24 cellular contexts compared by ENCODE assay signal in genomic region chr9:99835581-99835980, GRCh38. TPM values are rescaled to one million over a fixed set of nuclear protein-coding genes. Genes with fewer than 3 reads are reported as not detected.
"Had no signal": no experiment of that assay in that cellular context is flagged by ENCODE, and none has a peak within 500 bp of the region (broad histone marks: within the 10 kb centered on the region; RNA-seq: fewer than 3 reads in every experiment).

No MANE protein-coding gene starts in this region.

- H3K4me1 ChIP-seq: esophagus muscularis mucosa, foreskin keratinocyte, gastroesophageal sphincter, heart left ventricle, left lung, lower lobe of right lung had no signal

- H3K4me3 Mint-ChIP-seq: immature natural killer cell had no signal

- H3K27ac Mint-ChIP-seq: immature natural killer cell, naive B cell had no signal

- H3K27ac ChIP-seq: coronary artery, dorsolateral prefrontal cortex, esophagus muscularis mucosa, foreskin keratinocyte, gastroesophageal sphincter, heart left ventricle, hepatocyte, left lung, lower lobe of right lung had no signal

- H3K27me3 ChIP-seq: dorsolateral prefrontal cortex, esophagus muscularis mucosa, gastroesophageal sphincter had no signal

- H3K36me3 ChIP-seq: left lung, lower lobe of right lung had no signal

- H3K4me2 ChIP-seq: hepatocyte had no signal

- H3K9me3 Mint-ChIP-seq: immature natural killer cell, naive B cell had no signal

- DNase-seq: dermis blood vessel endothelial cell; dorsolateral prefrontal cortex; effector CD4-positive, alpha-beta T cell; effector memory CD4-positive, alpha-beta T cell; foreskin keratinocyte; heart left ventricle; hypothalamus; immature natural killer cell; islet precursor cell; kidney; kidney glomerular epithelial cell; left colon; left lung; left ventricle myocardium superior; lower lobe of right lung; mesenchymal stem cell; midbrain; mucosa of descending colon; naive B cell had no signal

- H3K4me1 Mint-ChIP-seq: immature natural killer cell had no signal

- H3K79me2 ChIP-seq: hepatocyte had no signal

- H3K4me3 ChIP-seq: coronary artery, dorsolateral prefrontal cortex, esophagus muscularis mucosa, gastroesophageal sphincter, heart left ventricle, hepatocyte, left lung, lower lobe of right lung, mucosa of descending colon had no signal

RNA-seq across cellular contexts. Expression of gene NR4A3, which starts 13.9 kb away (rescaled TPM):
- total RNA-seq: dermis blood vessel endothelial cell, epithelial cell of proximal tubule had no signal
